Comparison of ENCODE assay signal across 1 cellular context in genomic region chr4:169268951-169269781, GRCh38.
TF ChIP-seq lines count a peak whose summit lies in the region.

No MANE protein-coding gene starts in this region.

TF ChIP-seq in SK-N-SH, 30 proteins besides CTCF, POLR2A, EP300 and RAD21 (continued from another document):
- no peak for TF ChIP-seq USF2 (IDR thresholded peaks at IDR 0.05; ENCODE audit: borderline replicate concordance, low read depth, low read length)
- no peak for TF ChIP-seq RCOR1 (IDR thresholded peaks at IDR 0.05; ENCODE audit: low read length)
- TF ChIP-seq EZH2phosphoT487 (IDR thresholded peaks at IDR 0.05; ENCODE audit: borderline replicate concordance, low read depth) = no peak
- TF ChIP-seq NRF1 (IDR thresholded peaks at IDR 0.05; ENCODE audit: low read depth, low read length) = no peak
- no peak for TF ChIP-seq TAF1 (IDR thresholded peaks at IDR 0.05; ENCODE audit: borderline replicate concordance, low read depth, low read length)
- TF ChIP-seq MXI1 (IDR thresholded peaks at IDR 0.05; ENCODE audit: low read depth, low read length) = no peak
- TF ChIP-seq MEF2A (IDR thresholded peaks at IDR 0.05; ENCODE audit: borderline replicate concordance, low read depth) = 0 out of 2 replicates have a peak, but pooled peaks have one; percentile 23
- no peak for TF ChIP-seq CHD2 (IDR thresholded peaks at IDR 0.05; ENCODE audit: low read length, partially characterized antibody)
- TF ChIP-seq ELF1 (IDR thresholded peaks at IDR 0.05) = no peak
- no peak; the same call in 1 of the 2 replicates for TF ChIP-seq PBX3 (IDR thresholded peaks at IDR 0.05)
- peak; percentile 65; the same call in 1 of the 2 replicates for TF ChIP-seq TEAD4 (IDR thresholded peaks at IDR 0.05; ENCODE audit: borderline replicate concordance, insufficient read depth)
- TF ChIP-seq FOSL2 (IDR thresholded peaks at IDR 0.05; ENCODE audit: borderline replicate concordance, low read depth) = peak; percentile 92
- no peak for TF ChIP-seq FOXM1 (IDR thresholded peaks at IDR 0.05; ENCODE audit: low read depth)
- TF ChIP-seq FOXJ3 (CRISPR knock-in tag; IDR thresholded peaks at IDR 0.05) = no peak
- no peak for TF ChIP-seq YY1 (IDR thresholded peaks at IDR 0.05; ENCODE audit: low read depth)
- TF ChIP-seq NFIC (IDR thresholded peaks at IDR 0.05; ENCODE audit: borderline replicate concordance) = peak; percentile 58; the same call in 1 of the 2 replicates
- no peak for TF ChIP-seq SIN3A (IDR thresholded peaks at IDR 0.05; ENCODE audit: borderline replicate concordance, low read depth, low read length)
- TF ChIP-seq GATA2 (CRISPR knock-in tag; IDR thresholded peaks at IDR 0.05) = no peak
- no peak for TF ChIP-seq IRF3 (IDR thresholded peaks at IDR 0.05; ENCODE audit: low read depth, low read length)
- TF ChIP-seq GABPA (IDR thresholded peaks at IDR 0.05; ENCODE audit: low read depth) = no peak
- TF ChIP-seq REST (IDR thresholded peaks at IDR 0.05; ENCODE audit: low read depth, low read length) = no peak
- TF ChIP-seq RFX5 (IDR thresholded peaks at IDR 0.05; ENCODE audit: low read length) = no peak
- TF ChIP-seq RXRA (IDR thresholded peaks at IDR 0.05; ENCODE audit: borderline replicate concordance, low read depth) = no peak; the same call in 1 of the 2 replicates
- peak; percentile 61; the same call in 1 of the 2 replicates for TF ChIP-seq MAX (IDR thresholded peaks at IDR 0.05; ENCODE audit: low read depth)
